In the genomic region with DNA sequence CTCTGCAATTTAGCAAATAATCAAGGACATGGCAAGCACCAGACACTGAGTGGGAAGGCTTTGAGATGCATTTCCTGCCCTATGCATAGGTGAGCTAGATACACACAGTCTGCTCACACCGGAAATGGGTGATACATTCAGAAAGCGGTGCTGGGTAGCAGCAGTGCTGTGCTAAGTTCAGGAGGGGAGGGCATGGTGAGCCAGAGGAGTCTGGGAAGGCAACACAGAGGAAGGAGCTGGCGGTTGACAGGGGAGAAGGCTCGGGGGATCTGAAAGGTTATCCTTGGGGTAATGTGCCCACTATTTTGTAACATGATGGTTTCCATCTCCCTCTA, we compare ENCODE assay signal across 9 cellular contexts. TPM values are rescaled to one million over a fixed set of nuclear protein-coding genes. Genes with fewer than 3 reads are reported as not detected.
DNase-seq lines count a peak whose midpoint lies in the region; ATAC-seq and TF ChIP-seq lines count a peak whose summit lies in the region.
"Had no signal": no experiment of that assay in that cellular context is flagged by ENCODE, and none has a peak within 500 bp of the region (broad histone marks: within the 10 kb centered on the region; RNA-seq: fewer than 3 reads in every experiment).

No MANE protein-coding gene starts in this region.

- peaks cover 36% of the 10 kb centered on the region for H3K4me1 ChIP-seq in DND-41 (ENCODE audit: insufficient read depth, low read length)

- ATAC-seq in DND-41 (ENCODE audit: insufficient read depth, low read depth) (peak; percentile 64), HG03378 (IDR thresholded peaks at IDR 0.05; ENCODE audit: unreplicated experiment) (peak; percentile 89), natural killer cell (peak; percentile 66 to 84 (median 66))

- H3K4me2 ChIP-seq in DND-41 (ENCODE audit: insufficient read depth, low read length), result no peak overlapping the region

- H3K27ac Mint-ChIP-seq in natural killer cell, result peak overlapping the region in 1 of 2 donors; percentile 52

- H3K9me3 ChIP-seq in DND-41 (ENCODE audit: insufficient read depth, low read length, severe bottlenecking), result no peaks in the 10 kb centered on the region

- no peak overlapping the region for H2AFZ ChIP-seq in DND-41 (ENCODE audit: low read depth, low read length)

- H3K36me3 Mint-ChIP-seq in natural killer cell, result no peaks in the 10 kb centered on the region

- H3K27me3 ChIP-seq in DND-41 (ENCODE audit: insufficient read depth, low read length, poor library complexity), result no peaks in the 10 kb centered on the region

- H3K4me3 Mint-ChIP-seq in natural killer cell, result no peak overlapping the region

- no peaks in the 10 kb centered on the region for H3K36me3 ChIP-seq in DND-41 (ENCODE audit: insufficient read depth, low read length)

- H3K27me3 Mint-ChIP-seq in natural killer cell (ENCODE audit: low read depth in 2 of 2), result no peaks in the 10 kb centered on the region

- DNase-seq in DND-41 (peak; percentile 43), natural killer cell (no peak), NCI-H446 treated with DMSO at 0.1 percent for 48 hours (lab: John Stamatoyannopoulos, UW) (no peak), glomerular visceral epithelial cell (ENCODE audit: extremely low spot score) (no peak), DMS 273 (lab: John Stamatoyannopoulos, UW; ENCODE audit: unreplicated experiment) (no peak), NCI-H2029 treated with DMSO at 0.1 percent for 48 hours (lab: John Stamatoyannopoulos, UW) (no peak)
- peak; percentile 13 for DNase-seq in activated CD8-positive, alpha-beta memory T cell treated with anti-CD3 and anti-CD28 coated beads, Interleukin-2, amount 50 U/mL, for 24 hours (ENCODE audit: extremely low read depth)
- DNase-seq: T1000 had no signal

- H3K4me3 ChIP-seq in DND-41 (ENCODE audit: low read depth in 1 of 2, low read length in 2 of 2), result no peak overlapping the region

- no peak for TF ChIP-seq CTCF in DND-41 (IDR thresholded peaks at IDR 0.05; ENCODE audit: borderline replicate concordance, extremely low read depth, low read length, poor library complexity, severe bottlenecking)
- no peak for TF ChIP-seq CTCF in natural killer cell (IDR thresholded peaks at IDR 0.05)

- H3K4me1 Mint-ChIP-seq in natural killer cell, result peaks cover 0 to 19% of the 10 kb centered on the region in 2 donors

- peak overlapping the region; percentile 41; the same call in 1 of the 2 replicates for H3K27ac ChIP-seq in DND-41 (ENCODE audit: low read length)

- H3K9ac ChIP-seq in DND-41 (ENCODE audit: low read depth, low read length), result no peak overlapping the region

- intact Hi-C loops in natural killer cell (cut with micrococcal nuclease), result no loop called here

- H4K20me1 ChIP-seq in DND-41 (ENCODE audit: insufficient read depth, low read length), result no peaks in the 10 kb centered on the region

- H3K79me2 ChIP-seq in DND-41 (ENCODE audit: insufficient read depth, low read length), result no peaks in the 10 kb centered on the region

- no peaks in the 10 kb centered on the region for H3K9me3 Mint-ChIP-seq in natural killer cell

RNA-seq across cellular contexts. Expression of a gene that starts 57.4 kb away (rescaled TPM):
- 10 to 100 TPM in 1 of 3 donors, 1 to 10 TPM in 2; 2.1 to 61.4 (median 3.6) TPM for total RNA-seq in natural killer cell

Comparison
In these comparisons a context has a peak if more than half of its experiments do, and no peak if none do; other contexts are left out.
1. DNase-seq: peak in DND-41 (single experiment) and activated CD8-positive, alpha-beta memory T cell treated with anti-CD3 and anti-CD28 coated beads, Interleukin-2, amount 50 U/mL, for 24 hours (single experiment); none in natural killer cell (single experiment), NCI-H446 treated with DMSO at 0.1 percent for 48 hours (single experiment), glomerular visceral epithelial cell (single experiment), DMS 273 (single experiment) and NCI-H2029 treated with DMSO at 0.1 percent for 48 hours (single experiment).
2. Peak in every context shown above with its lines, with median percentiles within 50 percentile points of each other: ATAC-seq.